In the genomic region with DNA sequence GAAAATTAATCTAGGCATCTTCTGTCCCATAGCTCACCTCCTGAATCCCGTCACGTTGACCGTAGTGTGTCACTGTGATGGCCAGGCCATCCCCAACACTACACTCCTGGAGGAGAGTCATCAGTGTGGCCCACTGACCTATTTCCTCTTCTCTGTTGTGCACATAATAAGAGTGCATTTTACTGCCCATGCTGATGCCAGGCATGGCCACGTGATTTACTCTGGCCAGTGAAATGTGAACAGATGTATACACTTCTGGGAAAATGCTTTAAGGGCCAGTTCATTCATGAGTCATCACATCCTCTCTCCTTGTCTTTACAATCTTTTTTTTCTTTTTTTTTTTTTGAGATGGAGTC, we compare ENCODE assay signal across 1 cellular context.
A peak's percentile ranks its signal among the peaks of the same experiment; 100 is the strongest.
TF ChIP-seq lines count a peak whose summit lies in the region.

No MANE protein-coding gene starts in this region.

TF ChIP-seq in SK-N-SH, 30 proteins besides CTCF, POLR2A, EP300 and RAD21 (continued from another document):
- TF ChIP-seq, protein P1, sequence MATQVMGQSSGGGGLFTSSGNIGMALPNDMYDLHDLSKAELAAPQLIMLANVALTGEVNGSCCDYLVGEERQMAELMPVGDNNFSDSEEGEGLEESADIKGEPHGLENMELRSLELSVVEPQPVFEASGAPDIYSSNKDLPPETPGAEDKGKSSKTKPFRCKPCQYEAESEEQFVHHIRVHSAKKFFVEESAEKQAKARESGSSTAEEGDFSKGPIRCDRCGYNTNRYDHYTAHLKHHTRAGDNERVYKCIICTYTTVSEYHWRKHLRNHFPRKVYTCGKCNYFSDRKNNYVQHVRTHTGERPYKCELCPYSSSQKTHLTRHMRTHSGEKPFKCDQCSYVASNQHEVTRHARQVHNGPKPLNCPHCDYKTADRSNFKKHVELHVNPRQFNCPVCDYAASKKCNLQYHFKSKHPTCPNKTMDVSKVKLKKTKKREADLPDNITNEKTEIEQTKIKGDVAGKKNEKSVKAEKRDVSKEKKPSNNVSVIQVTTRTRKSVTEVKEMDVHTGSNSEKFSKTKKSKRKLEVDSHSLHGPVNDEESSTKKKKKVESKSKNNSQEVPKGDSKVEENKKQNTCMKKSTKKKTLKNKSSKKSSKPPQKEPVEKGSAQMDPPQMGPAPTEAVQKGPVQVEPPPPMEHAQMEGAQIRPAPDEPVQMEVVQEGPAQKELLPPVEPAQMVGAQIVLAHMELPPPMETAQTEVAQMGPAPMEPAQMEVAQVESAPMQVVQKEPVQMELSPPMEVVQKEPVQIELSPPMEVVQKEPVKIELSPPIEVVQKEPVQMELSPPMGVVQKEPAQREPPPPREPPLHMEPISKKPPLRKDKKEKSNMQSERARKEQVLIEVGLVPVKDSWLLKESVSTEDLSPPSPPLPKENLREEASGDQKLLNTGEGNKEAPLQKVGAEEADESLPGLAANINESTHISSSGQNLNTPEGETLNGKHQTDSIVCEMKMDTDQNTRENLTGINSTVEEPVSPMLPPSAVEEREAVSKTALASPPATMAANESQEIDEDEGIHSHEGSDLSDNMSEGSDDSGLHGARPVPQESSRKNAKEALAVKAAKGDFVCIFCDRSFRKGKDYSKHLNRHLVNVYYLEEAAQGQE (IDR thresholded peaks at IDR 0.05; ENCODE audit: low read depth, low read length): no peak
- TF ChIP-seq FOSL2 (IDR thresholded peaks at IDR 0.05; ENCODE audit: borderline replicate concordance, low read depth): peak; percentile 89
- no peak for TF ChIP-seq EZH2phosphoT487 (IDR thresholded peaks at IDR 0.05; ENCODE audit: borderline replicate concordance, low read depth)
- TF ChIP-seq, protein P2, sequence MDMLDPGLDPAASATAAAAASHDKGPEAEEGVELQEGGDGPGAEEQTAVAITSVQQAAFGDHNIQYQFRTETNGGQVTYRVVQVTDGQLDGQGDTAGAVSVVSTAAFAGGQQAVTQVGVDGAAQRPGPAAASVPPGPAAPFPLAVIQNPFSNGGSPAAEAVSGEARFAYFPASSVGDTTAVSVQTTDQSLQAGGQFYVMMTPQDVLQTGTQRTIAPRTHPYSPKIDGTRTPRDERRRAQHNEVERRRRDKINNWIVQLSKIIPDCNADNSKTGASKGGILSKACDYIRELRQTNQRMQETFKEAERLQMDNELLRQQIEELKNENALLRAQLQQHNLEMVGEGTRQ (IDR thresholded peaks at IDR 0.05; ENCODE audit: borderline replicate concordance, low read depth, low read length): no peak
- no peak for TF ChIP-seq FOXM1 (IDR thresholded peaks at IDR 0.05; ENCODE audit: low read depth)
- TF ChIP-seq ELF1 (IDR thresholded peaks at IDR 0.05): no peak
- no peak for TF ChIP-seq TEAD4 (IDR thresholded peaks at IDR 0.05; ENCODE audit: borderline replicate concordance, insufficient read depth)
- no peak for TF ChIP-seq GABPA (IDR thresholded peaks at IDR 0.05; ENCODE audit: low read depth)
- TF ChIP-seq, protein P3, sequence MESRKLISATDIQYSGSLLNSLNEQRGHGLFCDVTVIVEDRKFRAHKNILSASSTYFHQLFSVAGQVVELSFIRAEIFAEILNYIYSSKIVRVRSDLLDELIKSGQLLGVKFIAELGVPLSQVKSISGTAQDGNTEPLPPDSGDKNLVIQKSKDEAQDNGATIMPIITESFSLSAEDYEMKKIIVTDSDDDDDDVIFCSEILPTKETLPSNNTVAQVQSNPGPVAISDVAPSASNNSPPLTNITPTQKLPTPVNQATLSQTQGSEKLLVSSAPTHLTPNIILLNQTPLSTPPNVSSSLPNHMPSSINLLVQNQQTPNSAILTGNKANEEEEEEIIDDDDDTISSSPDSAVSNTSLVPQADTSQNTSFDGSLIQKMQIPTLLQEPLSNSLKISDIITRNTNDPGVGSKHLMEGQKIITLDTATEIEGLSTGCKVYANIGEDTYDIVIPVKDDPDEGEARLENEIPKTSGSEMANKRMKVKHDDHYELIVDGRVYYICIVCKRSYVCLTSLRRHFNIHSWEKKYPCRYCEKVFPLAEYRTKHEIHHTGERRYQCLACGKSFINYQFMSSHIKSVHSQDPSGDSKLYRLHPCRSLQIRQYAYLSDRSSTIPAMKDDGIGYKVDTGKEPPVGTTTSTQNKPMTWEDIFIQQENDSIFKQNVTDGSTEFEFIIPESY (IDR thresholded peaks at IDR 0.05; ENCODE audit: borderline replicate concordance, low read depth): no peak
- TF ChIP-seq TCF12 (IDR thresholded peaks at IDR 0.05): peak; percentile 80
- TF ChIP-seq FOXJ3 (CRISPR knock-in tag; IDR thresholded peaks at IDR 0.05): no peak
- no peak for TF ChIP-seq NRF1 (IDR thresholded peaks at IDR 0.05; ENCODE audit: low read depth, low read length)
- TF ChIP-seq GATA2 (CRISPR knock-in tag; IDR thresholded peaks at IDR 0.05): no peak
